In genomic region chr1:199182151-199182843, GRCh38 we compare ENCODE assay signal across 13 cellular contexts.
DNase-seq lines count a peak whose midpoint lies in the region; ATAC-seq and TF ChIP-seq lines count a peak whose summit lies in the region.
"Had no signal": no experiment of that assay in that cellular context is flagged by ENCODE, and none has a peak within 500 bp of the region (broad histone marks: within the 10 kb centered on the region; RNA-seq: fewer than 3 reads in every experiment).

No MANE protein-coding gene starts in this region.

- TF ChIP-seq CTCF in OCI-LY1 (IDR thresholded peaks at IDR 0.05; ENCODE audit: low read length) (no peak), body of pancreas (IDR thresholded peaks at IDR 0.05) (no peak)

- ATAC-seq in GM18858 (IDR thresholded peaks at IDR 0.05; ENCODE audit: unreplicated experiment) (peak; percentile 51), HG02870 (IDR thresholded peaks at IDR 0.05; ENCODE audit: unreplicated experiment) (peak; percentile 76), body of pancreas (no peak), HG03280 (IDR thresholded peaks at IDR 0.05; ENCODE audit: unreplicated experiment) (no peak)
- ATAC-seq: mucosa of descending colon had no signal

- 0 out of 2 replicates have a peak overlapping the region, but pooled peaks have one; percentile 12 for H2AFZ ChIP-seq in OCI-LY1 (ENCODE audit: low read length)

- H3K4me1 ChIP-seq in OCI-LY1 (ENCODE audit: insufficient read depth, low read length, severe bottlenecking) (peaks cover 29% of the 10 kb centered on the region), body of pancreas (no peaks in the 10 kb centered on the region)

- DNase-seq in myocyte (ENCODE audit: low read depth) (peak; percentile 75), dermis blood vessel endothelial cell (no peak), body of pancreas (no peak)
- DNase-seq in activated effector memory CD4-positive, alpha-beta T cell treated with anti-CD3 and anti-CD28 coated beads, Interleukin-2, amount 50 U/mL, for 16 hours, result no peak
- DNase-seq: effector memory CD4-positive, alpha-beta T cell; mucosa of descending colon; NK-92 treated with Interleukin-12 subunit alpha and Interleukin-12 subunit beta, amount 100 ng/mL, for 24 hours; WERI-Rb-1 had no signal

- H3K9me3 ChIP-seq in OCI-LY1 (ENCODE audit: low read length), result 0 out of 2 replicates have a peak, but pooled peaks cover 3% of the 10 kb centered on the region
- no peaks in the 10 kb centered on the region for H3K9me3 ChIP-seq in body of pancreas
- H3K9me3 ChIP-seq: mucosa of descending colon had no signal

- H3K4me2 ChIP-seq in OCI-LY1 (ENCODE audit: low read length), result peak overlapping the region; percentile 61

- no peaks in the 10 kb centered on the region for H4K20me1 ChIP-seq in OCI-LY1 (ENCODE audit: insufficient read depth, low read length)

- no peaks in the 10 kb centered on the region for H3F3A ChIP-seq in OCI-LY1 (ENCODE audit: insufficient read depth, low read length)

- H3K27ac ChIP-seq in OCI-LY1 (ENCODE audit: low read depth, low read length, poor library complexity, severe bottlenecking), result peak overlapping the region; percentile 98
- H3K27ac ChIP-seq in body of pancreas, result no peak overlapping the region
- H3K27ac ChIP-seq: skin epidermis, WERI-Rb-1 had no signal

- no peaks in the 10 kb centered on the region for H3K36me3 ChIP-seq in OCI-LY1 (ENCODE audit: insufficient read depth, low read length)
- H3K36me3 ChIP-seq in body of pancreas (replicated peaks in 1 of 2; ENCODE audit: insufficient read depth in 1 of 2, low read depth in 2 of 2), result no peaks in the 10 kb centered on the region
- H3K36me3 ChIP-seq: WERI-Rb-1 had no signal

- H3K9me2 ChIP-seq in OCI-LY1 (ENCODE audit: low read depth, low read length), result no peaks in the 10 kb centered on the region

- intact Hi-C loops in body of pancreas (cut with DNase I), result no loop called here

- no peak for TF ChIP-seq POLR2A in body of pancreas (IDR thresholded peaks at IDR 0.05)

- peak overlapping the region; percentile 69 for H3K9ac ChIP-seq in OCI-LY1 (ENCODE audit: low read length)

- H3K27me3 ChIP-seq in OCI-LY1 (ENCODE audit: insufficient read depth, low read length) (no peaks in the 10 kb centered on the region), body of pancreas (no peaks in the 10 kb centered on the region)

- no peaks in the 10 kb centered on the region for H3K79me2 ChIP-seq in OCI-LY1 (ENCODE audit: insufficient read depth, low read length)

- H3K4me3 ChIP-seq in OCI-LY1 (ENCODE audit: low read depth, low read length, poor library complexity, severe bottlenecking) (peak overlapping the region; percentile 19), body of pancreas (no peak overlapping the region)
- H3K4me3 ChIP-seq: mucosa of descending colon, skin epidermis had no signal

- WGBS in body of pancreas, 2 donors, result 42 to 45% methylated on average over 2 of the region's 2 CpGs

Comparison
In these comparisons a context has a peak if more than half of its experiments do, and no peak if none do; other contexts are left out.
1. ATAC-seq: peak in GM18858 (single experiment) and HG02870 (single experiment); none in body of pancreas (single experiment) and HG03280 (single experiment).